Comparison of ENCODE assay signal across 18 cellular contexts in genomic region chr1:203354246-203354645, GRCh38. TPM values are rescaled to one million over a fixed set of nuclear protein-coding genes. Genes with fewer than 3 reads are reported as not detected.
A peak's percentile ranks its signal among the peaks of the same experiment; 100 is the strongest.
DNase-seq lines count a peak whose midpoint lies in the region; ATAC-seq and TF ChIP-seq lines count a peak whose summit lies in the region.
"Had no signal": no experiment of that assay in that cellular context is flagged by ENCODE, and none has a peak within 500 bp of the region (broad histone marks: within the 10 kb centered on the region; RNA-seq: fewer than 3 reads in every experiment).

No MANE protein-coding gene starts in this region.

- peaks cover 7% of the 10 kb centered on the region for H3K27me3 Mint-ChIP-seq in endothelial cell (ENCODE audit: unreplicated experiment)

- no peak overlapping the region for H3K4me3 ChIP-seq in SJSA1
- H3K4me3 ChIP-seq in fibroblast of mammary gland (ENCODE audit: control insufficient read depth, low read depth, low read length) = no peak overlapping the region
- H3K4me3 ChIP-seq in stomach smooth muscle (ENCODE audit: low read length in 2 of 2) = no peak overlapping the region
- H3K4me3 ChIP-seq: suprapubic skin had no signal

- H3K4me1 ChIP-seq in SJSA1 (replicated peaks) (peaks cover 21% of the 10 kb centered on the region), stomach smooth muscle (ENCODE audit: control insufficient read depth, insufficient read depth, low read length) (peaks cover 38% of the 10 kb centered on the region)

- no peaks in the 10 kb centered on the region for H3K9me3 Mint-ChIP-seq in endothelial cell (ENCODE audit: unreplicated experiment)

- ATAC-seq in GM19324 (IDR thresholded peaks at IDR 0.05; ENCODE audit: low FRiP score, unreplicated experiment) (no peak), GM18858 (IDR thresholded peaks at IDR 0.05; ENCODE audit: unreplicated experiment) (no peak)
- ATAC-seq: HCT116, sciatic nerve had no signal

- H3K27ac Mint-ChIP-seq in endothelial cell (ENCODE audit: unreplicated experiment) = no peak overlapping the region
- H3K27ac Mint-ChIP-seq: brain, naive B cell had no signal

- TF ChIP-seq CTCF in fibroblast of mammary gland (conservative IDR thresholded peaks at IDR 0.05; ENCODE audit: control insufficient read depth, insufficient read depth, low read depth, low read length) (no peak), endothelial cell (IDR thresholded peaks at IDR 0.05; ENCODE audit: unreplicated experiment) (no peak)

- H3K27ac ChIP-seq in SJSA1 (peak overlapping the region; percentile 74), stomach smooth muscle (ENCODE audit: low read length) (peak overlapping the region; percentile 24)
- H3K27ac ChIP-seq: C4-2B, suprapubic skin had no signal

- no peaks in the 10 kb centered on the region for H3K36me3 Mint-ChIP-seq in endothelial cell (ENCODE audit: low read depth, unreplicated experiment)
- H3K36me3 Mint-ChIP-seq: brain had no signal

- no peak overlapping the region for H3K4me3 Mint-ChIP-seq in endothelial cell (ENCODE audit: unreplicated experiment)
- H3K4me3 Mint-ChIP-seq: brain, naive B cell had no signal

- DNase-seq in EH (ENCODE audit: low read depth) = peak; percentile 97
- DNase-seq in SJSA1 (ENCODE audit: low read depth in 1 of 2, low spot score in 2 of 2) = peak; percentile 70 to 91
- DNase-seq in fibroblast of mammary gland (ENCODE audit: low read depth) = peak; percentile 71
- no peak for DNase-seq in endothelial cell (ENCODE audit: low spot score)
- DNase-seq: activated CD4-positive, alpha-beta T cell treated with anti-CD3 and anti-CD28 coated beads, Interleukin-2, amount 50 U/mL, for 1 hour; activated naive CD4-positive, alpha-beta T cell; naive B cell; NCI-H146; stimulated activated CD4-positive, alpha-beta T cell treated with anti-CD3 and anti-CD28 coated beads, Interleukin-4, amount 100 ng/mL, for 1 hour had no signal

- H3K9me3 ChIP-seq in SJSA1 (replicated peaks) (no peaks in the 10 kb centered on the region; the same call in 1 of the 2 replicates), stomach smooth muscle (ENCODE audit: control insufficient read depth in 2 of 2, low read length in 2 of 2) (no peaks in the 10 kb centered on the region)
- H3K9me3 ChIP-seq: suprapubic skin had no signal

- H3K9ac ChIP-seq in stomach smooth muscle (ENCODE audit: low read length in 2 of 2) = no peak overlapping the region

- H3K4me1 Mint-ChIP-seq in endothelial cell (ENCODE audit: unreplicated experiment) = no peaks in the 10 kb centered on the region

- H3K27me3 ChIP-seq in SJSA1 (replicated peaks) (no peaks in the 10 kb centered on the region), stomach smooth muscle (ENCODE audit: control insufficient read depth in 1 of 2, insufficient read depth in 2 of 2, low read length in 2 of 2) (no peaks in the 10 kb centered on the region)
- H3K27me3 ChIP-seq: suprapubic skin had no signal

- no peaks in the 10 kb centered on the region for H3K36me3 ChIP-seq in SJSA1
- peaks cover 0 to 1% of the 10 kb centered on the region in 2 donors for H3K36me3 ChIP-seq in stomach smooth muscle (ENCODE audit: control insufficient read depth in 2 of 2, insufficient read depth in 2 of 2, low read length in 2 of 2)
- H3K36me3 ChIP-seq: suprapubic skin had no signal

RNA-seq across cellular contexts. Expression of gene FMOD, which starts 3.3 kb away (rescaled TPM):
- 0.66 and 0.87 TPM in 2 replicates for total RNA-seq in SJSA1 (2014; rRNA removed; shearing (Covaris generic))
- not detected for total RNA-seq in endothelial cell (ENCODE audit: unreplicated experiment)
- total RNA-seq: osteocyte had no signal

RNA-seq across cellular contexts. Expression of gene BTG2, which starts 48.9 kb away (rescaled TPM):
- total RNA-seq in SJSA1 (2014; rRNA removed; shearing (Covaris generic)) = 4.0 and 6.6 TPM in 2 replicates
- 80.0 TPM for total RNA-seq in endothelial cell (ENCODE audit: unreplicated experiment)

Comparison
In these comparisons a context has a peak if more than half of its experiments do, and no peak if none do; other contexts are left out.
1. RNA of gene BTG2, which starts 48.9 kb away (total RNA-seq): 80.0 TPM in endothelial cell (single experiment); 4.0 to 6.6 TPM in SJSA1; every median in the first group is over 10 times any median in the second.